14 cellular contexts compared by ENCODE assay signal in the genomic region with DNA sequence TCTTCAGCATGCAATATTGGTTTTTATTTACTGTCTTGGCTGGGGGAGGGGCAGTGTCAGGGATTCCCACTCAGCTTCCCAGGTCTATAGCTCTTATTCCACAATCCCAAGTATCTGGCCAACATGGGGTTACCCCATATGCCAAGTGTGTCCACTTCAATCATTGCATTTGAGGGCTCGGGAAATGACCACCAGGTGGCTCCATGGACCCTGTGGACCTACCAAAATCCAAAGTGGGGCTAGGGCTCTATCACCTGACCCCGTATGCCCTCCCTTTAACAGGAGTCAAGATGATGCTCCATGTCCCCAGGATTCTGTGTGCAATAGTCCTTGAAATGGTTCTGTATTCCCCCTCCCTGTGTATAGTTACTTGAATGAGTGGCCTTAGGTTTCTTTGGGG. TPM values are rescaled to one million over a fixed set of nuclear protein-coding genes. Genes with fewer than 3 reads are reported as not detected.
DNase-seq lines count a peak whose midpoint lies in the region; TF ChIP-seq lines count a peak whose summit lies in the region.
"Had no signal": no experiment of that assay in that cellular context is flagged by ENCODE, and none has a peak within 500 bp of the region (broad histone marks: within the 10 kb centered on the region; RNA-seq: fewer than 3 reads in every experiment).

No MANE protein-coding gene starts in this region.

- no peak for TF ChIP-seq POLR2A in stomach (IDR thresholded peaks at IDR 0.05)

- H3K4me1 ChIP-seq in stomach, result peaks cover 6 to 20% (median 8%) of the 10 kb centered on the region in 4 donors

- 56 to 70% (median 60%) methylated on average over 2 of the region's 2 CpGs for WGBS in stomach, 5 donors

- no peak for TF ChIP-seq EP300 in stomach (IDR thresholded peaks at IDR 0.05)

- in situ Hi-C loops in GM13976 (cut with MboI; ENCODE audit: low sequenced_read_pairs, unreplicated experiment), result no loop called here

- DNase-seq in AG09319 (ENCODE audit: extremely low read depth, low read depth) (no peak), GM13976 (ENCODE audit: low spot score) (no peak), WERI-Rb-1 (peak; percentile 30), kidney epithelial cell (ENCODE audit: low read depth) (no peak), MG63 (no peak), epidermal melanocyte (ENCODE audit: insufficient read length, low spot score) (no peak), stomach (no peak)
- no peak for DNase-seq in activated CD4-positive, alpha-beta T cell treated with anti-CD3 and anti-CD28 coated beads, Interleukin-2, amount 50 U/mL, for 48 hours
- DNase-seq: effector memory CD4-positive, alpha-beta T cell; hippocampal formation; mesenchymal stem cell; NCI-H2227 treated with DMSO at 0.1 percent for 48 hours; stimulated activated naive CD8-positive, alpha-beta T cell treated with anti-CD3 and anti-CD28 coated beads, Interleukin-15, Interleukin-2, amounts not matched to agents 100 U/mL and 50 U/mL, for 24 hours had no signal

- H3K4me3 ChIP-seq in WERI-Rb-1 (ENCODE audit: low read depth, low read length), result no peak overlapping the region
- H3K4me3 ChIP-seq in kidney epithelial cell (ENCODE audit: low read depth, low read length), result no peak overlapping the region
- H3K4me3 ChIP-seq in MG63, result no peak overlapping the region
- H3K4me3 ChIP-seq in stomach, result no peak overlapping the region

- TF ChIP-seq CTCF in AG09319 (IDR thresholded peaks at IDR 0.05; ENCODE audit: low read depth, low read length), result peak; percentile 9
- TF ChIP-seq CTCF in GM13976 (IDR thresholded peaks at IDR 0.05; ENCODE audit: borderline replicate concordance, control extremely low read depth, extremely low read depth, insufficient read depth, missing control alignments), result peak; percentile 24
- TF ChIP-seq CTCF in WERI-Rb-1 (IDR thresholded peaks at IDR 0.05; ENCODE audit: low read depth, low read length), result peak; percentile 62
- peak; percentile 31 for TF ChIP-seq CTCF in kidney epithelial cell (IDR thresholded peaks at IDR 0.05; ENCODE audit: insufficient read depth, low read length, poor library complexity, severe bottlenecking)
- TF ChIP-seq CTCF in stomach (IDR thresholded peaks at IDR 0.05), result peak in 2 of 7 experiments; percentile 12 to 24

- H3K27ac ChIP-seq in WERI-Rb-1 (no peak overlapping the region), stomach (no peak overlapping the region)
- H3K27ac ChIP-seq: KMS-11 had no signal

- intact Hi-C loops in stomach (cut with DNase I; ENCODE audit: low total_unique reads), result no loop called here

- H3K36me3 ChIP-seq in WERI-Rb-1, result no peaks in the 10 kb centered on the region
- no peaks in the 10 kb centered on the region for H3K36me3 ChIP-seq in kidney epithelial cell (ENCODE audit: control insufficient read depth, insufficient read depth, low read length)
- H3K36me3 ChIP-seq in MG63, result no peaks in the 10 kb centered on the region
- no peaks in the 10 kb centered on the region for H3K36me3 ChIP-seq in stomach

- no peaks in the 10 kb centered on the region for H3K27me3 ChIP-seq in WERI-Rb-1 (ENCODE audit: insufficient read depth, low read depth, severe bottlenecking)
- peaks cover 2% of the 10 kb centered on the region for H3K27me3 ChIP-seq in kidney epithelial cell (ENCODE audit: control insufficient read depth, insufficient read depth, low read length)
- no peaks in the 10 kb centered on the region for H3K27me3 ChIP-seq in MG63
- peaks cover 0 to 10% (median 0%) of the 10 kb centered on the region in 3 donors for H3K27me3 ChIP-seq in stomach

- H3K9me3 ChIP-seq in WERI-Rb-1 (ENCODE audit: severe bottlenecking), result no peaks in the 10 kb centered on the region
- H3K9me3 ChIP-seq in MG63, result no peaks in the 10 kb centered on the region
- H3K9me3 ChIP-seq in stomach, result no peaks in the 10 kb centered on the region

RNA-seq across cellular contexts. Expression of a gene that starts 12.1 kb away (rescaled TPM):
- 9.4 and 11.4 TPM in 2 replicates for total RNA-seq in kidney epithelial cell
- total RNA-seq in MG63 (2014; rRNA removed; shearing (Covaris generic); ENCODE audit: low replicate concordance), result 3.3 and 3.8 TPM in 2 replicates
- 10 to 100 TPM in 3 of 5 donors, 1 to 10 TPM in 1, under 1 TPM in 1; 0.58 to 21.1 (median 10.7) TPM for total RNA-seq in stomach
- polyA plus RNA-seq in stomach, result 10 to 100 TPM in 2 of 3 donors, 1 to 10 TPM in 1; 4.4 to 20.6 (median 10.8) TPM

RNA-seq across cellular contexts. Expression of a gene that starts 19.8 kb away (rescaled TPM):
- total RNA-seq in kidney epithelial cell (3.3 and 5.3 TPM in 2 replicates), stomach (100 to 1,000 TPM in 1 of 5 donors, 10 to 100 TPM in 4; 20.9 to 188 (median 40.8) TPM)
- total RNA-seq in MG63 (2014; rRNA removed; shearing (Covaris generic); ENCODE audit: low replicate concordance), result 0.54 and 0.72 TPM in 2 replicates
- 1 to 10 TPM; 4.4 to 9.8 (median 7.3) TPM for polyA plus RNA-seq in stomach
